In genomic region chr1:179586107-179586823, GRCh38 we compare ENCODE assay signal across 9 cellular contexts. TPM values are rescaled to one million over a fixed set of nuclear protein-coding genes. Genes with fewer than 3 reads are reported as not detected.
DNase-seq lines count a peak whose midpoint lies in the region; ATAC-seq, FAIRE-seq and TF ChIP-seq lines count a peak whose summit lies in the region.
"Had no signal": no experiment of that assay in that cellular context is flagged by ENCODE, and none has a peak within 500 bp of the region (broad histone marks: within the 10 kb centered on the region; RNA-seq: fewer than 3 reads in every experiment).

No MANE protein-coding gene starts in this region.

- intact Hi-C loops in Right ventricle myocardium inferior (cut with DNase I) (no loop called here), cardiac septum (cut with DNase I) (no loop called here)

- peaks cover 5% of the 10 kb centered on the region for H3K4me1 Mint-ChIP-seq in osteocyte (ENCODE audit: unreplicated experiment)
- H3K4me1 Mint-ChIP-seq in effector memory CD8-positive, alpha-beta T cell (ENCODE audit: low read depth in 2 of 2): no peaks in the 10 kb centered on the region

- H3K27ac Mint-ChIP-seq in osteocyte (ENCODE audit: unreplicated experiment): no peak overlapping the region
- no peak overlapping the region for H3K27ac Mint-ChIP-seq in effector memory CD8-positive, alpha-beta T cell
- H3K27ac Mint-ChIP-seq: stimulated activated naive CD8-positive, alpha-beta T cell treated with anti-CD3 and anti-CD28 coated beads, Interleukin-15, Interleukin-2, amounts not matched to agents 100 ng/mL and 50 ng/mL, for 24 hours had no signal

- no peak for FAIRE-seq in frontal cortex (lab: Jason Lieb, UNC)

- DNase-seq in Right ventricle myocardium inferior (ENCODE audit: missing footprints): peak; percentile 78
- no peak for DNase-seq in cardiac septum (ENCODE audit: low spot score)
- DNase-seq in SHP77 (lab: John Stamatoyannopoulos, UW): peak; percentile 73 to 80
- DNase-seq in frontal cortex (ENCODE audit: low spot score in 2 of 2): peak; percentile 44 to 53
- no peak for DNase-seq in osteocyte (ENCODE audit: extremely low spot score, unreplicated experiment)
- no peak for DNase-seq in effector memory CD8-positive, alpha-beta T cell

- ATAC-seq in Right ventricle myocardium inferior (peak; percentile 86), GM18858 (IDR thresholded peaks at IDR 0.05; ENCODE audit: unreplicated experiment) (no peak), HG03095 (IDR thresholded peaks at IDR 0.05; ENCODE audit: unreplicated experiment) (no peak)
- ATAC-seq in effector memory CD8-positive, alpha-beta T cell (replicated peaks): no peak

- H3K27me3 Mint-ChIP-seq in osteocyte (ENCODE audit: unreplicated experiment): peaks cover 21% of the 10 kb centered on the region
- peaks cover 19 to 48% of the 10 kb centered on the region in 2 donors for H3K27me3 Mint-ChIP-seq in effector memory CD8-positive, alpha-beta T cell

- no peaks in the 10 kb centered on the region for H3K9me3 Mint-ChIP-seq in osteocyte (ENCODE audit: unreplicated experiment)
- peaks cover 0 to 10% of the 10 kb centered on the region in 2 donors for H3K9me3 Mint-ChIP-seq in effector memory CD8-positive, alpha-beta T cell
- H3K9me3 Mint-ChIP-seq: stimulated activated naive CD8-positive, alpha-beta T cell treated with anti-CD3 and anti-CD28 coated beads, Interleukin-15, Interleukin-2, amounts not matched to agents 100 ng/mL and 50 ng/mL, for 24 hours had no signal

- peak overlapping the region; percentile 59 for H3K4me3 Mint-ChIP-seq in osteocyte (ENCODE audit: unreplicated experiment)
- no peak overlapping the region for H3K4me3 Mint-ChIP-seq in effector memory CD8-positive, alpha-beta T cell
- H3K4me3 Mint-ChIP-seq: stimulated activated naive CD8-positive, alpha-beta T cell treated with anti-CD3 and anti-CD28 coated beads, Interleukin-15, Interleukin-2, amounts not matched to agents 100 ng/mL and 50 ng/mL, for 24 hours had no signal

- H3K36me3 Mint-ChIP-seq in osteocyte (ENCODE audit: unreplicated experiment): no peaks in the 10 kb centered on the region
- H3K36me3 Mint-ChIP-seq in effector memory CD8-positive, alpha-beta T cell (ENCODE audit: insufficient read depth): no peaks in the 10 kb centered on the region

- TF ChIP-seq CTCF in osteocyte (IDR thresholded peaks at IDR 0.05): peak; percentile 54

RNA-seq across cellular contexts. Expression of gene TDRD5, which starts 5.4 kb away (rescaled TPM):
- total RNA-seq in Right ventricle myocardium inferior: not detected
- total RNA-seq in cardiac septum: not detected
- total RNA-seq in frontal cortex: 2.9 TPM
- not detected in 2 replicates for total RNA-seq in osteocyte

RNA-seq across cellular contexts. Expression of gene NPHS2, which starts 10.5 kb away (rescaled TPM):
- total RNA-seq in Right ventricle myocardium inferior: not detected
- total RNA-seq in cardiac septum: not detected
- not detected for total RNA-seq in frontal cortex
- not detected in 2 replicates for total RNA-seq in osteocyte

Comparison
In these comparisons a context has a peak if more than half of its experiments do, and no peak if none do; other contexts are left out.
1. DNase-seq: peak in Right ventricle myocardium inferior (single experiment), SHP77 (2 of 2) and frontal cortex (2 of 2); none in cardiac septum (single experiment), osteocyte (single experiment) and effector memory CD8-positive, alpha-beta T cell (0 of 3).